1 cellular context compared by ENCODE assay signal in the genomic region with DNA sequence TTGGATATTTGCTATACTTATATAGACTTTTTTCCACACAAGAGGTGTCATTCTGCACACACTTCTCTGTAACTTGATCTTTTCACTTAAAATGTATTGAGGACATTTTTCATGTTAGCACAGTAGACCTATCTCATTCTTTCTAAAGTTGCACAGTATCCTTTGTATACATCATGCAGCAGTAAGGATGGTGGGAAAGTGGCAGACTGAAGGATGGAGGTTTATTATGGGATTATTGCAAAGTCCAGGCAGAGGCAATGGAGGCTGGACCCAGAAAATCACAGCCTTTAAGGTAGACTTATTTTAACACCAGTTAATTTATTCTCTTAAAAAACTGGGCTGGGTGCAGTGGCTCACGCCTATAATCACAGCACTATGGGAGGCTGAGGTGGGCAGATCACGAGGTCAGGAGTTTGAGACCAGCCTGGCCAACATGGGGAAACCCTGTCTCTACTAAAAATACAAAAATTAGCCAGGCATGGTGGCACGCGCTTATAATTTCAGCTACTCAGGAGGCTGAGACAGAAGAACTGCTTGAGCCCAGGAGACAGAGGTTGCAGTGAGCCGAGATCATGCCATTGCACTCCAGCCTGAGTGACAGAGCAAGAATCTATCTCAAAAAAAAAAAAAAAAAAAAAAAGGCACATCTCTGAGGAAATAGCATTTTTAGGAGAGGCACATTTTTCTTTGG.
TF ChIP-seq lines count a peak whose summit lies in the region.

No MANE protein-coding gene starts in this region.

TF ChIP-seq in K562, 482 proteins besides CTCF, POLR2A, EP300 and RAD21:
- TF ChIP-seq NR2C1 (IDR thresholded peaks at IDR 0.05) (no peak), NR2C1 (tag; IDR thresholded peaks at IDR 0.05) (no peak), PKNOX1 (IDR thresholded peaks at IDR 0.05) (peak; percentile 24; the same call in 1 of the 2 replicates)
